ENCODE assay signal across 13 cellular contexts in genomic region chr6:52877168-52877567, GRCh38. TPM values are rescaled to one million over a fixed set of nuclear protein-coding genes. Genes with fewer than 3 reads are reported as not detected.
DNase-seq lines count a peak whose midpoint lies in the region; ATAC-seq and TF ChIP-seq lines count a peak whose summit lies in the region.
"Had no signal": no experiment of that assay in that cellular context is flagged by ENCODE, and none has a peak within 500 bp of the region (broad histone marks: within the 10 kb centered on the region; RNA-seq: fewer than 3 reads in every experiment).

No MANE protein-coding gene starts in this region.

- no peaks in the 10 kb centered on the region for H3K9me3 Mint-ChIP-seq in activated naive CD4-positive, alpha-beta T cell treated with anti-CD3 and anti-CD28 coated beads, Interleukin-2, amount 50 U/mL, for 72 hours
- no peaks in the 10 kb centered on the region for H3K9me3 Mint-ChIP-seq in activated T-helper 2 cell treated with anti-CD3 and anti-CD28 coated beads, Interferon-gamma antibody, Interleukin-2, Interleukin-4, amounts not matched to agents 10 μg/mL and 5 μg/mL and 100 μg/mL, durations not matched to agents 14 hours and 24 hours and 36 hours

- no peak overlapping the region for H3K27ac Mint-ChIP-seq in activated naive CD4-positive, alpha-beta T cell treated with anti-CD3 and anti-CD28 coated beads, Interleukin-2, amount 50 U/mL, for 72 hours
- H3K27ac Mint-ChIP-seq in activated T-helper 2 cell treated with anti-CD3 and anti-CD28 coated beads, Interferon-gamma antibody, Interleukin-2, Interleukin-4, amounts not matched to agents 10 μg/mL and 5 μg/mL and 100 μg/mL, durations not matched to agents 14 hours and 24 hours and 36 hours = no peak overlapping the region

- H3K27me3 Mint-ChIP-seq in activated T-helper 2 cell treated with anti-CD3 and anti-CD28 coated beads, Interferon-gamma antibody, Interleukin-2, Interleukin-4, amounts not matched to agents 10 μg/mL and 5 μg/mL and 100 μg/mL, durations not matched to agents 14 hours and 24 hours and 36 hours (ENCODE audit: low read depth) = peaks cover 32% of the 10 kb centered on the region

- H3K4me3 ChIP-seq in epithelial cell of proximal tubule (ENCODE audit: low read depth, low read length) = no peak overlapping the region
- H3K4me3 ChIP-seq: prostate gland, uterus had no signal

- H3K36me3 Mint-ChIP-seq in activated naive CD4-positive, alpha-beta T cell treated with anti-CD3 and anti-CD28 coated beads, Interleukin-2, amount 50 U/mL, for 72 hours = no peaks in the 10 kb centered on the region
- H3K36me3 Mint-ChIP-seq in activated T-helper 2 cell treated with anti-CD3 and anti-CD28 coated beads, Interferon-gamma antibody, Interleukin-2, Interleukin-4, amounts not matched to agents 10 μg/mL and 5 μg/mL and 100 μg/mL, durations not matched to agents 14 hours and 24 hours and 36 hours (ENCODE audit: low read depth) = no peaks in the 10 kb centered on the region

- ATAC-seq in activated naive CD4-positive, alpha-beta T cell treated with anti-CD3 and anti-CD28 coated beads, Interleukin-2, amount 50 U/mL, for 72 hours = peak; percentile 76 to 77

- peaks cover 16% of the 10 kb centered on the region for H3K4me1 Mint-ChIP-seq in activated T-helper 2 cell treated with anti-CD3 and anti-CD28 coated beads, Interferon-gamma antibody, Interleukin-2, Interleukin-4, amounts not matched to agents 10 μg/mL and 5 μg/mL and 100 μg/mL, durations not matched to agents 14 hours and 24 hours and 36 hours (ENCODE audit: low read depth)

- no peak for DNase-seq in activated naive CD4-positive, alpha-beta T cell treated with anti-CD3 and anti-CD28 coated beads, Interleukin-2, amount 50 U/mL, for 72 hours (ENCODE audit: low spot score in 2 of 2)
- no peak for DNase-seq in activated naive CD4-positive, alpha-beta T cell (lab: John Stamatoyannopoulos, UW)
- DNase-seq in OCI-M1 (lab: John Stamatoyannopoulos, UW) (peak; percentile 61), epithelial cell of proximal tubule (ENCODE audit: low read depth) (peak; percentile 65), stromal cell of bone marrow (ENCODE audit: low read depth) (peak; percentile 69), globus pallidus (ENCODE audit: low spot score) (no peak)
- no peak for DNase-seq in activated T-helper 2 cell treated with anti-CD3 and anti-CD28 coated beads, Interferon-gamma antibody, Interleukin-2, Interleukin-4, amounts not matched to agents 10 μg/mL and 5 μg/mL and 100 μg/mL, durations not matched to agents 14 hours and 24 hours and 36 hours (ENCODE audit: low spot score)
- no peak for DNase-seq in activated naive CD4-positive, alpha-beta T cell treated with anti-CD3 and anti-CD28 coated beads, Interleukin-2, amount 50 U/mL, for 16 hours
- DNase-seq: activated gamma-delta T cell, BE2C, uterus had no signal

- no peak overlapping the region for H3K4me3 Mint-ChIP-seq in activated T-helper 2 cell treated with anti-CD3 and anti-CD28 coated beads, Interferon-gamma antibody, Interleukin-2, Interleukin-4, amounts not matched to agents 10 μg/mL and 5 μg/mL and 100 μg/mL, durations not matched to agents 14 hours and 24 hours and 36 hours (ENCODE audit: low read depth)

- no peak for TF ChIP-seq CTCF in epithelial cell of proximal tubule (conservative IDR thresholded peaks at IDR 0.05; ENCODE audit: low read depth, low read length)

- intact Hi-C loops in activated T-helper 2 cell treated with anti-CD3 and anti-CD28 coated beads, Interferon-gamma antibody, Interleukin-2, Interleukin-4, amounts not matched to agents 10 μg/mL and 5 μg/mL and 100 μg/mL, durations not matched to agents 14 hours and 24 hours and 36 hours (cut with micrococcal nuclease) = no loop called here

RNA-seq across cellular contexts. Expression of gene GSTA3, which starts 32.3 kb away (rescaled TPM):
- total RNA-seq in activated naive CD4-positive, alpha-beta T cell treated with anti-CD3 and anti-CD28 coated beads, Interleukin-2, amount 50 U/mL, for 72 hours = not detected
- not detected in 2 replicates for total RNA-seq in epithelial cell of proximal tubule
- total RNA-seq in activated T-helper 2 cell treated with anti-CD3 and anti-CD28 coated beads, Interferon-gamma antibody, Interleukin-2, Interleukin-4, amounts not matched to agents 10 μg/mL and 5 μg/mL and 100 μg/mL, durations not matched to agents 14 hours and 24 hours and 36 hours = not detected in 2 replicates
- total RNA-seq: liver had no signal

RNA-seq across cellular contexts. Expression of gene GSTA5, which starts 36.6 kb away (rescaled TPM):
- not detected for total RNA-seq in activated naive CD4-positive, alpha-beta T cell treated with anti-CD3 and anti-CD28 coated beads, Interleukin-2, amount 50 U/mL, for 72 hours
- not detected in 2 replicates for total RNA-seq in epithelial cell of proximal tubule
- total RNA-seq in activated T-helper 2 cell treated with anti-CD3 and anti-CD28 coated beads, Interferon-gamma antibody, Interleukin-2, Interleukin-4, amounts not matched to agents 10 μg/mL and 5 μg/mL and 100 μg/mL, durations not matched to agents 14 hours and 24 hours and 36 hours = not detected in 2 replicates
- total RNA-seq: liver, prostate gland, uterus had no signal

Comparison
In these comparisons a context has a peak if more than half of its experiments do, and no peak if none do; other contexts are left out.
1. DNase-seq: peak in OCI-M1 (single experiment), epithelial cell of proximal tubule (single experiment) and stromal cell of bone marrow (single experiment); none in activated naive CD4-positive, alpha-beta T cell treated with anti-CD3 and anti-CD28 coated beads, Interleukin-2, amount 50 U/mL, for 72 hours (0 of 2), activated naive CD4-positive, alpha-beta T cell (0 of 4), globus pallidus (single experiment), activated T-helper 2 cell treated with anti-CD3 and anti-CD28 coated beads, Interferon-gamma antibody, Interleukin-2, Interleukin-4, amounts not matched to agents 10 μg/mL and 5 μg/mL and 100 μg/mL, durations not matched to agents 14 hours and 24 hours and 36 hours (single experiment) and activated naive CD4-positive, alpha-beta T cell treated with anti-CD3 and anti-CD28 coated beads, Interleukin-2, amount 50 U/mL, for 16 hours (single experiment).